ENCODE assay signal across 12 cellular contexts in genomic region chr2:43266692-43267091, GRCh38. TPM values are rescaled to one million over a fixed set of nuclear protein-coding genes. Genes with fewer than 3 reads are reported as not detected.
DNase-seq lines count a peak whose midpoint lies in the region; ATAC-seq, FAIRE-seq and TF ChIP-seq lines count a peak whose summit lies in the region.
"Had no signal": no experiment of that assay in that cellular context is flagged by ENCODE, and none has a peak within 500 bp of the region (broad histone marks: within the 10 kb centered on the region; RNA-seq: fewer than 3 reads in every experiment).

No MANE protein-coding gene starts in this region.

- H3K9me3 ChIP-seq in SJSA1 (replicated peaks), result no peaks in the 10 kb centered on the region
- H3K9me3 ChIP-seq in heart right ventricle, result no peaks in the 10 kb centered on the region
- H3K9me3 ChIP-seq: BLaER1 treated with 17β-estradiol and CSF1 and Interleukin-3, amounts not matched to agents 10 nM and 100 nM; HAP-1 had no signal

- DNase-seq in GM12891 (ENCODE audit: insufficient read length, low spot score) (no peak), SJSA1 (ENCODE audit: low read depth in 1 of 2, low spot score in 2 of 2) (peak; percentile 39 to 56), heart right ventricle (peak; percentile 54 to 65), putamen (ENCODE audit: low spot score) (peak; percentile 14), NCI-H2171 (lab: John Stamatoyannopoulos, UW) (no peak), NCI-H1694 treated with DMSO at 0.1 percent for 48 hours (lab: John Stamatoyannopoulos, UW) (no peak), cerebellar cortex (ENCODE audit: low spot score) (no peak)
- no peak for DNase-seq in activated naive CD4-positive, alpha-beta T cell treated with anti-CD3 and anti-CD28 coated beads, Interleukin-2, amount 50 U/mL, for 16 hours
- DNase-seq: NCI-H82; stimulated activated naive CD4-positive, alpha-beta T cell treated with Interleukin-2 at 50 U/mL for 16 hours had no signal

- H3K27me3 ChIP-seq in SJSA1 (replicated peaks) (no peaks in the 10 kb centered on the region), heart right ventricle (no peaks in the 10 kb centered on the region)
- H3K27me3 ChIP-seq: BLaER1 treated with 17β-estradiol and CSF1 and Interleukin-3, amounts not matched to agents 10 nM and 100 nM had no signal

- no peak overlapping the region for H3K4me3 ChIP-seq in SJSA1
- no peak overlapping the region for H3K4me3 ChIP-seq in heart right ventricle
- H3K4me3 ChIP-seq: BLaER1 treated with 17β-estradiol and CSF1 and Interleukin-3, amounts not matched to agents 10 nM and 100 nM; HAP-1 had no signal

- TF ChIP-seq POLR2A in GM12891 (IDR thresholded peaks at IDR 0.05; ENCODE audit: low read depth, low read length), result no peak

- H3K27ac ChIP-seq in SJSA1, result no peak overlapping the region
- H3K27ac ChIP-seq in heart right ventricle, result peak overlapping the region in 7 of 10 donors; percentile 26 to 86 (median 75)

- FAIRE-seq in GM12891 (lab: Jason Lieb, UNC), result no peak

- no peak for TF ChIP-seq CTCF in heart right ventricle (IDR thresholded peaks at IDR 0.05)

- peaks cover 32% of the 10 kb centered on the region for H3K4me1 ChIP-seq in SJSA1 (replicated peaks)
- peaks cover 23 to 68% (median 63%) of the 10 kb centered on the region in 9 donors for H3K4me1 ChIP-seq in heart right ventricle
- H3K4me1 ChIP-seq: HAP-1 had no signal

- peaks cover 5% of the 10 kb centered on the region; the same call in 1 of the 2 replicates for H3K36me3 ChIP-seq in SJSA1
- peaks cover 0 to 5% (median 0%) of the 10 kb centered on the region in 9 donors for H3K36me3 ChIP-seq in heart right ventricle
- H3K36me3 ChIP-seq: HAP-1 had no signal

- WGBS in heart right ventricle, 2 donors, result 53 to 70% methylated on average over 4 of the region's 4 CpGs

- intact Hi-C loops in heart right ventricle (cut with DNase I), result loop anchor here in 3 of 10 donors (5.0 to 10.0 kb wide), 4 partner anchors 36 to 76 kb away; no protein-coding TSS in a partner anchor

- peak in 1 of 8 donors; percentile 19 for ATAC-seq in heart right ventricle

TF ChIP-seq in GM12891, 5 proteins besides CTCF, POLR2A, EP300 and RAD21:
- TF ChIP-seq POLR2AphosphoS5 (IDR thresholded peaks at IDR 0.05; ENCODE audit: low read depth, low read length) (no peak), SPI1 (IDR thresholded peaks at IDR 0.05; ENCODE audit: low read depth, low read length) (peak; percentile 36; the same call in 1 of the 2 replicates)
TF ChIP-seq in GM12891: peak in this region for 1.

RNA-seq across cellular contexts. Expression of gene ZFP36L2, which starts 40.3 kb away (rescaled TPM):
- 16.6 TPM for polyA plus RNA-seq in GM12891 (2012; ENCODE audit: low read depth, missing spikeins)
- total RNA-seq in SJSA1 (2014; rRNA removed; shearing (Covaris generic)), result 1.9 and 4.0 TPM in 2 replicates
- 10 to 100 TPM; 34.4 to 69.6 (median 42.3) TPM for total RNA-seq in heart right ventricle
- 10 to 100 TPM; 26.8 to 53.2 TPM for polyA plus RNA-seq in heart right ventricle

Comparison
In these comparisons a context has a peak if more than half of its experiments do, and no peak if none do; other contexts are left out.
1. DNase-seq: peak in SJSA1 (2 of 2), heart right ventricle (2 of 2) and putamen (single experiment); none in GM12891 (single experiment), NCI-H2171 (single experiment), activated naive CD4-positive, alpha-beta T cell treated with anti-CD3 and anti-CD28 coated beads, Interleukin-2, amount 50 U/mL, for 16 hours (single experiment), NCI-H1694 treated with DMSO at 0.1 percent for 48 hours (single experiment) and cerebellar cortex (single experiment).